In the genomic region with DNA sequence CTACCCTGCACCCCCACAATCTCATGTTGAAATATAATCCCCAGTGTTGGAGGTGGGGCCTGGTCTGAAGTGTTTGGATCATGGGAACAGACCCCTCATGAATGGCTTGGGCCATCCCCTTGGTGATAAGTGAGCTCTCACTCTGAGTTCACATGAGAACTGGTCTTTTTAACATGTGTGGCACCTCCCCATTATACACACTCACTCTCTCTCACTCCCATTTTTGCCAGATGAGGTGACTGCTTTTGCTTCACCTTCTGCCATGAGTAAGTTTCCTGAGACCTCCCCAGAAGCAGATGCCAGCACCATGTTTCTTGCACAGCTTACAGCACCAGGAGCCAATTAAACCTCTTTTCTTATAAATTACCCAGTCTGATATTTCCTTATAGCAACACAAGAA, we compare ENCODE assay signal across 25 cellular contexts. TPM values are rescaled to one million over a fixed set of nuclear protein-coding genes. Genes with fewer than 3 reads are reported as not detected.
"Had no signal": no experiment of that assay in that cellular context is flagged by ENCODE, and none has a peak within 500 bp of the region (broad histone marks: within the 10 kb centered on the region; RNA-seq: fewer than 3 reads in every experiment).

No MANE protein-coding gene starts in this region.

- H3K4me1 ChIP-seq: esophagus squamous epithelium, psoas muscle, sigmoid colon, stomach, transverse colon had no signal

- DNase-seq: cortex of kidney; dorsolateral prefrontal cortex; effector memory CD4-positive, alpha-beta T cell; esophagus squamous epithelium; foreskin fibroblast; immature natural killer cell; left cardiac atrium; left ventricle myocardium superior; mesendoderm; naive B cell; psoas muscle; retina; sigmoid colon; stimulated activated naive CD4-positive, alpha-beta T cell; stomach; substantia nigra; transverse colon had no signal

- H3K27me3 ChIP-seq: dorsolateral prefrontal cortex, sigmoid colon, transverse colon had no signal

- H3K4me3 Mint-ChIP-seq: immature natural killer cell, nephron had no signal

- H3K9me3 ChIP-seq: esophagus squamous epithelium, psoas muscle, sigmoid colon, stomach, thoracic aorta, transverse colon had no signal

- H3K9me3 Mint-ChIP-seq: immature natural killer cell, nephron had no signal

- ATAC-seq: left cardiac atrium, left ventricle myocardium superior, psoas muscle had no signal

- H3K36me3 ChIP-seq: esophagus squamous epithelium, sigmoid colon, stomach, thoracic aorta, transverse colon had no signal

- H3K36me3 Mint-ChIP-seq: immature natural killer cell, naive B cell had no signal

- H3K4me3 ChIP-seq: dorsolateral prefrontal cortex, esophagus squamous epithelium, lung, psoas muscle, sigmoid colon, skin epidermis, stomach, thoracic aorta, transverse colon had no signal

- H3K27ac Mint-ChIP-seq: immature natural killer cell, naive B cell, nephron had no signal

- H3K27ac ChIP-seq: esophagus squamous epithelium, psoas muscle, sigmoid colon, stomach, thoracic aorta, transverse colon had no signal

- H3K4me1 Mint-ChIP-seq: immature natural killer cell had no signal

- FAIRE-seq: endometrium, keratinocyte, urothelium cell line had no signal

RNA-seq across cellular contexts. Expression of a gene that starts 32.1 kb away (rescaled TPM):
- total RNA-seq: chondrocyte, left ventricle myocardium superior, stomach, thoracic aorta had no signal
- polyA plus RNA-seq: immature natural killer cell had no signal
